In genomic region chr17:36390943-36391645, GRCh38 we compare ENCODE assay signal across 5 cellular contexts. TPM values are rescaled to one million over a fixed set of nuclear protein-coding genes. Genes with fewer than 3 reads are reported as not detected.
"Had no signal": no experiment of that assay in that cellular context is flagged by ENCODE, and none has a peak within 500 bp of the region (broad histone marks: within the 10 kb centered on the region; RNA-seq: fewer than 3 reads in every experiment).

No MANE protein-coding gene starts in this region.

RNA-seq across cellular contexts. Expression of gene TBC1D3H, which starts 2.9 kb away (rescaled TPM):
- total RNA-seq: GM23338, H1, H9, HT-29, IMR-90 had no signal
